16 cellular contexts compared by ENCODE assay signal in the genomic region with DNA sequence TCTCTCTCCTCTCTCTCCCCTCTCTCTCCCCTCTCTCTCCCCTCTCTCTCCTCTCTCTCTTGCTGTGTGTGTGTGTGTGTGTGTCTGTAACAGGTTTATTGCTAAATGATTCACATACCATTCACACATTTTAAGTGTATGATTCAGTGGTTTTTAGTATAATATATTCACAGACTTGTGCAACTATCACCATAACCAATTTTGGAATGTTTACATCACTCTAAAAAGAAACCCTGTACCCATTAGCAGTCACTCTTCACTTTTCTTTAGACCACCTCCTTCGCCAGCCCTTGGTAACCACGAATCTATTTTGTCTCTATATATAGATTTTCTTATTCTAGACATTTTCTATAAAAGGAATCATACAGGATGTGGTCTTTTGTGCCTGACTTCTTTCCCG. TPM values are rescaled to one million over a fixed set of nuclear protein-coding genes. Genes with fewer than 3 reads are reported as not detected.
DNase-seq lines count a peak whose midpoint lies in the region; ATAC-seq, FAIRE-seq and TF ChIP-seq lines count a peak whose summit lies in the region.
"Had no signal": no experiment of that assay in that cellular context is flagged by ENCODE, and none has a peak within 500 bp of the region (broad histone marks: within the 10 kb centered on the region; RNA-seq: fewer than 3 reads in every experiment).

No MANE protein-coding gene starts in this region.

- H3K27me3 Mint-ChIP-seq in T-helper 2 cell treated with Interferon-gamma antibody and Interleukin-4, amounts not matched to agents 5 μg/mL and 100 μg/mL, for 36 hours (ENCODE audit: low read depth): peaks cover 9% of the 10 kb centered on the region
- peaks cover 12% of the 10 kb centered on the region for H3K27me3 Mint-ChIP-seq in central memory CD8-positive, alpha-beta T cell
- peaks cover 26% of the 10 kb centered on the region for H3K27me3 Mint-ChIP-seq in nephron progenitor cell (ENCODE audit: low read depth, poor library complexity)

- TF ChIP-seq CTCF in PC-9 (conservative IDR thresholded peaks at IDR 0.05) (0 out of 2 replicates have a peak, but pooled peaks have one; percentile 44), nephron progenitor cell (IDR thresholded peaks at IDR 0.05) (no peak)

- FAIRE-seq in GM12891 (lab: Jason Lieb, UNC): no peak
- FAIRE-seq: A204.1 had no signal

- no peaks in the 10 kb centered on the region for H3K36me3 ChIP-seq in PC-9 (ENCODE audit: low read depth)
- H3K36me3 ChIP-seq: cardiac muscle cell had no signal

- H3K4me1 Mint-ChIP-seq in T-helper 2 cell treated with Interferon-gamma antibody and Interleukin-4, amounts not matched to agents 5 μg/mL and 100 μg/mL, for 36 hours (ENCODE audit: low read depth): peaks cover 13% of the 10 kb centered on the region
- H3K4me1 Mint-ChIP-seq in central memory CD8-positive, alpha-beta T cell: peaks cover 31% of the 10 kb centered on the region
- peaks cover 6% of the 10 kb centered on the region for H3K4me1 Mint-ChIP-seq in nephron progenitor cell

- CTCF ChIA-PET in PC-9 (lab: Charles Lee): no interaction called here

- H2AFZ ChIP-seq in PC-9: no peak overlapping the region

- H3F3A ChIP-seq in PC-9 (ENCODE audit: insufficient read depth, low read depth): 0 out of 2 replicates have a peak, but pooled peaks cover 4% of the 10 kb centered on the region

- no peak for DNase-seq in T-helper 2 cell treated with Interferon-gamma antibody and Interleukin-4, amounts not matched to agents 5 μg/mL and 100 μg/mL, for 36 hours (ENCODE audit: low spot score)
- DNase-seq in T-helper 2 cell (no peak), PC-9 (no peak), nephron progenitor cell (no peak), GM12891 (ENCODE audit: insufficient read length, low spot score) (no peak), NCI-H1930 (lab: John Stamatoyannopoulos, UW) (no peak), SKM-1 (lab: John Stamatoyannopoulos, UW; ENCODE audit: unreplicated experiment) (no peak)
- DNase-seq in central memory CD8-positive, alpha-beta T cell (ENCODE audit: low spot score in 2 of 2): no peak
- DNase-seq: NCI-H1417 treated with DMSO at 0.1 percent for 48 hours, NCI-H524 had no signal

- H3K27me3 ChIP-seq in PC-9 (ENCODE audit: insufficient read depth, low read depth): no peaks in the 10 kb centered on the region
- H3K27me3 ChIP-seq: cardiac muscle cell had no signal

- H3K27ac Mint-ChIP-seq in T-helper 2 cell treated with Interferon-gamma antibody and Interleukin-4, amounts not matched to agents 5 μg/mL and 100 μg/mL, for 36 hours: peak overlapping the region; percentile 56
- H3K27ac Mint-ChIP-seq in central memory CD8-positive, alpha-beta T cell (ENCODE audit: low read depth): peak overlapping the region; percentile 98
- H3K27ac Mint-ChIP-seq in nephron progenitor cell: peak overlapping the region; percentile 11

- POLR2A ChIA-PET in PC-9 (lab: Charles Lee; ENCODE audit: unreplicated experiment): no interaction called here

- peak overlapping the region; percentile 45 for H3K4me3 Mint-ChIP-seq in T-helper 2 cell treated with Interferon-gamma antibody and Interleukin-4, amounts not matched to agents 5 μg/mL and 100 μg/mL, for 36 hours
- peak overlapping the region; percentile 69 for H3K4me3 Mint-ChIP-seq in central memory CD8-positive, alpha-beta T cell
- H3K4me3 Mint-ChIP-seq in nephron progenitor cell: no peak overlapping the region

- H3K79me2 ChIP-seq in PC-9 (ENCODE audit: low read depth): no peaks in the 10 kb centered on the region

- no peaks in the 10 kb centered on the region for H3K9me3 Mint-ChIP-seq in T-helper 2 cell treated with Interferon-gamma antibody and Interleukin-4, amounts not matched to agents 5 μg/mL and 100 μg/mL, for 36 hours
- peaks cover 6% of the 10 kb centered on the region for H3K9me3 Mint-ChIP-seq in central memory CD8-positive, alpha-beta T cell
- H3K9me3 Mint-ChIP-seq in nephron progenitor cell: no peaks in the 10 kb centered on the region

- no peaks in the 10 kb centered on the region; the same call in 1 of the 2 replicates for H3K9me2 ChIP-seq in PC-9 (ENCODE audit: insufficient read depth)

- no peak overlapping the region for H3K4me2 ChIP-seq in PC-9

- no TSS peak for BruUV-seq in PC-9 (replicated peaks; lab: Mats Ljungman, UMichigan)

- no peak for TF ChIP-seq POLR2A in GM12891 (IDR thresholded peaks at IDR 0.05; ENCODE audit: low read depth, low read length)

- no peak overlapping the region for H3K4me3 ChIP-seq in PC-9
- H3K4me3 ChIP-seq: cardiac muscle cell, SK-N-MC had no signal

- H3K4me1 ChIP-seq in PC-9 (replicated peaks; ENCODE audit: insufficient read depth): no peaks in the 10 kb centered on the region

- no peak overlapping the region for H3K27ac ChIP-seq in PC-9
- H3K27ac ChIP-seq: cardiac muscle cell, SK-N-MC had no signal

- intact Hi-C loops in PC-9 (cut with micrococcal nuclease; ENCODE audit: unreplicated experiment): no loop called here

- no peaks in the 10 kb centered on the region for H4K20me1 ChIP-seq in PC-9 (ENCODE audit: insufficient read depth)

- no peaks in the 10 kb centered on the region for H3K9me3 ChIP-seq in PC-9 (ENCODE audit: insufficient read depth, low read depth)

- ATAC-seq in central memory CD8-positive, alpha-beta T cell (replicated peaks; ENCODE audit: extremely low read depth, poor library complexity, severe bottlenecking): no peak

- H3K36me3 Mint-ChIP-seq in T-helper 2 cell treated with Interferon-gamma antibody and Interleukin-4, amounts not matched to agents 5 μg/mL and 100 μg/mL, for 36 hours (ENCODE audit: low read depth): no peaks in the 10 kb centered on the region
- peaks cover 21% of the 10 kb centered on the region for H3K36me3 Mint-ChIP-seq in central memory CD8-positive, alpha-beta T cell (ENCODE audit: insufficient read depth)
- H3K36me3 Mint-ChIP-seq in nephron progenitor cell (ENCODE audit: low read depth): no peaks in the 10 kb centered on the region

TF ChIP-seq in GM12891, 5 proteins besides CTCF, POLR2A, EP300 and RAD21:
- TF ChIP-seq TAF1 (IDR thresholded peaks at IDR 0.05; ENCODE audit: low read depth, low read length): no peak
- no peak for TF ChIP-seq PAX5 (IDR thresholded peaks at IDR 0.05; ENCODE audit: insufficient read depth, low read length, severe bottlenecking)
- no peak for TF ChIP-seq POU2F2 (IDR thresholded peaks at IDR 0.05; ENCODE audit: low read depth, low read length)
- TF ChIP-seq POLR2AphosphoS5 (IDR thresholded peaks at IDR 0.05; ENCODE audit: low read depth, low read length): no peak
- no peak for TF ChIP-seq SPI1 (IDR thresholded peaks at IDR 0.05; ENCODE audit: low read depth, low read length)

RNA-seq across cellular contexts. Expression of a gene that starts 11.4 kb away (rescaled TPM):
- total RNA-seq in PC-9 (2021): 38.5 and 52.3 TPM in 2 replicates
- 1.0 TPM for polyA plus RNA-seq in GM12891 (2012; ENCODE audit: low read depth, missing spikeins)

RNA-seq across cellular contexts. Expression of a gene that starts 53.6 kb away (rescaled TPM):
- not detected in 2 replicates for total RNA-seq in PC-9 (2021)
- not detected for polyA plus RNA-seq in GM12891 (2012; ENCODE audit: low read depth, missing spikeins)
- total RNA-seq: activated CD8-positive, alpha-beta memory T cell treated with anti-CD3 and anti-CD28 coated beads for 36 hours; cardiac muscle cell; lower leg skin; posterior vena cava had no signal

Comparison
In these comparisons a context has a peak if more than half of its experiments do, and no peak if none do; other contexts are left out.
1. H3K27ac Mint-ChIP-seq: peak in every context shown above with its lines; median percentile 98 in central memory CD8-positive, alpha-beta T cell; 56 in T-helper 2 cell treated with Interferon-gamma antibody and Interleukin-4, amounts not matched to agents 5 μg/mL and 100 μg/mL, for 36 hours; 11 in nephron progenitor cell.